In the genomic region with DNA sequence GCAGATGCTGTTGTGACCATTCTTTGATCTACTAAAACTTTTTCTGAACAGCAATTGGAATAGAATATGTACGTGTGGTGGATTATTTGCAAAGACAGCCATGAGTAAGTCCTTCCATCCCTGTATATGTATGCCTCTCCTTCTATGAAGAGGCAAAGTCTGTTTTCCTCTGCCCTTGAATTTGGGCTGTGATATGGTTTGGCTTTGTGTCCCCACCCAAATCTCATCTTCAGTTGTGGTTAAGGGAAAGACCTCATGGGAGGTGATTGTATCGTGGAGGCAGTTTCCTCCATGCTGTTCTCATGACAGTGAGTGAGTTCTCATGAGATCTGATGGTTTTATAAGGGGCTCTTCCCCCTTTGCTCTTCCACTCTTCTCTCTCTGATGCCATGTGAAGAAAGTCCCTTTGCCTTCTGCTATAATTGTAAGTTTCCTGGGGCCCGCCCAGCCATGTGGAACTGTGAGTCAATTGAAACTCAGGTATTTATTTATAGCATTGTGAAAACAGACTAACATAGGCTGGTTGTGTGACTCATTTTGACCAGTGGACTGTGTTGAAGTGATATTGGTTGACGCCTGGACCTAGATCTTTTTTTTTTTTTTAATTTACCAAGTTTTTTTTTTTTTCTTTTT, we compare ENCODE assay signal across 8 cellular contexts.
DNase-seq lines count a peak whose midpoint lies in the region; ATAC-seq and TF ChIP-seq lines count a peak whose summit lies in the region.

No MANE protein-coding gene starts in this region.

- ATAC-seq in GM19452 (IDR thresholded peaks at IDR 0.05; ENCODE audit: unreplicated experiment) (peak; percentile 97), HG03139 (IDR thresholded peaks at IDR 0.05; ENCODE audit: unreplicated experiment) (peak; percentile 74), omental fat pad (ENCODE audit: low FRiP score) (no peak), left lobe of liver (no peak)

- DNase-seq in activated CD8-positive, alpha-beta memory T cell treated with anti-CD3 and anti-CD28 coated beads, Interleukin-2, amount 50 U/mL, for 4 hours, result peak; percentile 34
- DNase-seq in renal cortical epithelial cell (ENCODE audit: low read depth), result peak; percentile 98
- DNase-seq in GM03348 (ENCODE audit: low spot score), result no peak
- no peak for DNase-seq in NCI-H446 treated with DMSO at 0.1 percent for 48 hours (lab: John Stamatoyannopoulos, UW)
- DNase-seq in omental fat pad (ENCODE audit: low spot score), result no peak
- no peak for DNase-seq in left lobe of liver (ENCODE audit: low spot score)

- no peak for TF ChIP-seq CTCF in omental fat pad (IDR thresholded peaks at IDR 0.05)

Comparison
In these comparisons a context has a peak if more than half of its experiments do, and no peak if none do; other contexts are left out.
1. ATAC-seq: peak in GM19452 (single experiment) and HG03139 (single experiment); none in omental fat pad (single experiment) and left lobe of liver (single experiment).
2. DNase-seq: peak in activated CD8-positive, alpha-beta memory T cell treated with anti-CD3 and anti-CD28 coated beads, Interleukin-2, amount 50 U/mL, for 4 hours (single experiment) and renal cortical epithelial cell (single experiment); none in GM03348 (single experiment), NCI-H446 treated with DMSO at 0.1 percent for 48 hours (single experiment), omental fat pad (single experiment) and left lobe of liver (single experiment).